In genomic region chr10:12788277-12788676, GRCh38 we compare ENCODE assay signal across 14 cellular contexts.
DNase-seq lines count a peak whose midpoint lies in the region; ATAC-seq and TF ChIP-seq lines count a peak whose summit lies in the region.
"Had no signal": no experiment of that assay in that cellular context is flagged by ENCODE, and none has a peak within 500 bp of the region (broad histone marks: within the 10 kb centered on the region; RNA-seq: fewer than 3 reads in every experiment).

No MANE protein-coding gene starts in this region.

- H3K4me3 Mint-ChIP-seq in nephron progenitor cell, result peak overlapping the region; percentile 38
- H3K4me3 Mint-ChIP-seq: CD4-positive, alpha-beta memory T cell had no signal

- no peaks in the 10 kb centered on the region for H3K27me3 ChIP-seq in dorsolateral prefrontal cortex
- H3K27me3 ChIP-seq: BE2C had no signal

- H3K4me1 Mint-ChIP-seq in nephron progenitor cell, result peaks cover 67% of the 10 kb centered on the region

- CTCF ChIA-PET in RWPE1 (lab: Yijun Ruan, JAX), result no interaction called here

- POLR2A ChIA-PET in RWPE1 (lab: Yijun Ruan, JAX; ENCODE audit: low non-redundant PET), result no interaction called here

- peaks cover 25% of the 10 kb centered on the region for H3K9me3 Mint-ChIP-seq in nephron progenitor cell

- ATAC-seq in HG03097 (IDR thresholded peaks at IDR 0.05; ENCODE audit: low FRiP score, unreplicated experiment), result no peak
- ATAC-seq: A549 had no signal

- DNase-seq in MV-4-11 (lab: John Stamatoyannopoulos, UW), result peak; percentile 29
- DNase-seq in dorsolateral prefrontal cortex, result peak in 2 of 10 donors; percentile 35 to 63
- DNase-seq in nephron progenitor cell, result no peak
- DNase-seq in NCI-H2107 treated with DMSO at 0.1 percent for 48 hours (lab: John Stamatoyannopoulos, UW; ENCODE audit: unreplicated experiment), result no peak
- DNase-seq in RWPE1 (ENCODE audit: low spot score), result no peak
- DNase-seq: BE2C; CD4-positive, alpha-beta memory T cell; DMS79 treated with DMSO at 0.1 percent for 48 hours; EL; GDM1; IMR-90 had no signal

- H3K27ac Mint-ChIP-seq in nephron progenitor cell, result peak overlapping the region; percentile 95
- H3K27ac Mint-ChIP-seq: CD4-positive, alpha-beta memory T cell had no signal

- H3K36me3 Mint-ChIP-seq in nephron progenitor cell (ENCODE audit: low read depth), result peaks cover 21% of the 10 kb centered on the region

- H3K27me3 Mint-ChIP-seq in nephron progenitor cell (ENCODE audit: low read depth, poor library complexity), result peaks cover under 1% of the 10 kb centered on the region
- H3K27me3 Mint-ChIP-seq: CD4-positive, alpha-beta memory T cell had no signal

- TF ChIP-seq CTCF in dorsolateral prefrontal cortex (IDR thresholded peaks at IDR 0.05 in 54 of 56, conservative IDR thresholded peaks at IDR 0.05 in 2 of 56; ENCODE audit: low read depth in 1 of 56, partially characterized antibody in 56 of 56), result no peak
- TF ChIP-seq CTCF in nephron progenitor cell (IDR thresholded peaks at IDR 0.05), result no peak
- no peak for TF ChIP-seq CTCF in RWPE1 (conservative IDR thresholded peaks at IDR 0.05; ENCODE audit: low read depth)

- no peak overlapping the region for H3K4me3 ChIP-seq in dorsolateral prefrontal cortex
- H3K4me3 ChIP-seq: A549 had no signal

- intact Hi-C loops in dorsolateral prefrontal cortex (cut with DNase I), result no loop called here

- H3K27ac ChIP-seq in dorsolateral prefrontal cortex (peak overlapping the region in 50 of 59 donors; percentile 2 to 85 (median 61)), RWPE1 (no peak overlapping the region)
- H3K27ac ChIP-seq: A549, C4-2B had no signal
